17 cellular contexts compared by ENCODE assay signal in genomic region chr5:53674114-53674513, GRCh38.
DNase-seq lines count a peak whose midpoint lies in the region; ATAC-seq, FAIRE-seq and TF ChIP-seq lines count a peak whose summit lies in the region.
"Had no signal": no experiment of that assay in that cellular context is flagged by ENCODE, and none has a peak within 500 bp of the region (broad histone marks: within the 10 kb centered on the region; RNA-seq: fewer than 3 reads in every experiment).

No MANE protein-coding gene starts in this region.

- in situ Hi-C loops in SK-MEL-5 (cut with HindIII; ENCODE audit: low pct_unique_long_range_greater_than_20kb, low sequenced_read_pairs) = no loop called here
- in situ Hi-C loops in K562 (cut with MboI) = no loop called here

- H3K9me3 ChIP-seq in K562 (replicated peaks; ENCODE audit: control insufficient read depth, insufficient read depth, low read depth, low read length) (no peaks in the 10 kb centered on the region), WERI-Rb-1 (ENCODE audit: severe bottlenecking) (no peaks in the 10 kb centered on the region)
- H3K9me3 ChIP-seq: HAP-1 had no signal

- TF ChIP-seq POLR2A in K562 (conservative IDR thresholded peaks at IDR 0.05) = no peak

- intact Hi-C loops in K562 (cut with micrococcal nuclease) (no loop called here), left colon (cut with DNase I, micrococcal nuclease) (no loop called here)

- no peaks in the 10 kb centered on the region for H3K4me1 ChIP-seq in K562 (replicated peaks in 1 of 2; ENCODE audit: control insufficient read depth in 2 of 2, insufficient read depth in 2 of 2, low read length in 2 of 2)

- ATAC-seq in K562 = no peak
- ATAC-seq in left colon = peak; percentile 68
- ATAC-seq in GM18520 (IDR thresholded peaks at IDR 0.05; ENCODE audit: unreplicated experiment) = no peak

- POLR2A ChIA-PET in K562 (lab: Yijun Ruan, JAX) = no interaction called here

- no peak for TF ChIP-seq EP300 in K562 (IDR thresholded peaks at IDR 0.05; ENCODE audit: low read length)

- WGBS in K562 (ENCODE audit: insufficient coverage, low coverage, missing lambda C conversion rate) = 88% methylated on average over 2 of the region's 2 CpGs

- H3K9ac ChIP-seq in K562 (ENCODE audit: insufficient read depth in 1 of 2, low read depth in 2 of 2, low read length in 2 of 2) = no peak overlapping the region

- no peaks in the 10 kb centered on the region for H3K36me3 ChIP-seq in K562 (ENCODE audit: control insufficient read depth, insufficient read depth, low read length)
- no peaks in the 10 kb centered on the region for H3K36me3 ChIP-seq in WERI-Rb-1
- H3K36me3 ChIP-seq: HAP-1 had no signal

- no peak overlapping the region for H3K4me3 ChIP-seq in K562
- no peak overlapping the region for H3K4me3 ChIP-seq in WERI-Rb-1 (ENCODE audit: low read depth, low read length)
- H3K4me3 ChIP-seq: HAP-1 had no signal

- H2AFZ ChIP-seq in K562 (ENCODE audit: low read depth, low read length) = no peak overlapping the region

- H3K9me1 ChIP-seq in K562 (ENCODE audit: control insufficient read depth, insufficient read depth, low read length) = no peaks in the 10 kb centered on the region

- no peaks in the 10 kb centered on the region for H4K20me1 ChIP-seq in K562 (replicated peaks; ENCODE audit: control insufficient read depth, insufficient read depth, low read length)

- H3K4me2 ChIP-seq in K562 (ENCODE audit: insufficient read depth, low read length) = no peak overlapping the region

- TF ChIP-seq CTCF in K562 (IDR thresholded peaks at IDR 0.05 in 2 of 3, conservative IDR thresholded peaks at IDR 0.05 in 1 of 3; ENCODE audit: insufficient read depth in 2 of 3, low read depth in 1 of 3, low read length in 3 of 3) (no peak), WERI-Rb-1 (IDR thresholded peaks at IDR 0.05; ENCODE audit: low read depth, low read length) (no peak)

- DNase-seq in SK-MEL-5 (ENCODE audit: low read depth, low spot score) = peak; percentile 8
- no peak for DNase-seq in K562 (ENCODE audit: extremely low read depth in 1 of 4, low spot score in 3 of 4)
- no peak for DNase-seq in left colon
- DNase-seq in WERI-Rb-1 = no peak
- no peak for DNase-seq in stimulated activated CD4-positive, alpha-beta T cell treated with anti-CD3 and anti-CD28 coated beads, Interleukin-1b, Interleukin-23, amount 100 ng/mL, for 48 hours
- DNase-seq: C1 segment of cervical spinal cord; Calu3; CD4-positive, alpha-beta memory T cell; COR-L47; DMS53; GF-D8; GOT3 had no signal

- H3K79me2 ChIP-seq in K562 (ENCODE audit: control insufficient read depth, insufficient read depth, low read length) = no peaks in the 10 kb centered on the region

- TF ChIP-seq RAD21 in K562 (CRISPR knock-in tag; conservative IDR thresholded peaks at IDR 0.05 in 1 of 2, IDR thresholded peaks at IDR 0.05 in 1 of 2) = no peak

- CTCF ChIA-PET in K562 (lab: Yijun Ruan, JAX; ENCODE audit: low intra/inter-chr PET ratio) = no interaction called here

- no peak overlapping the region for H3K27ac ChIP-seq in K562 (ENCODE audit: extremely low read depth, low read depth, low read length)
- no peak overlapping the region for H3K27ac ChIP-seq in WERI-Rb-1

- BruUV-seq in K562 (replicated peaks; lab: Mats Ljungman, UMichigan) = no TSS peak

- H3K27me3 ChIP-seq in K562 (ENCODE audit: control insufficient read depth in 2 of 2, insufficient read depth in 2 of 2, low read length in 2 of 2) (no peaks in the 10 kb centered on the region), WERI-Rb-1 (ENCODE audit: insufficient read depth, low read depth, severe bottlenecking) (no peaks in the 10 kb centered on the region)

- FAIRE-seq in K562 (lab: Jason Lieb, UNC) = peak; percentile 42
- FAIRE-seq: GM12891, GM18507, H54 had no signal

TF ChIP-seq in K562, 482 proteins besides CTCF, POLR2A, EP300 and RAD21 (continues in another document):
- TF ChIP-seq RCOR1 (IDR thresholded peaks at IDR 0.05; ENCODE audit: borderline replicate concordance in 1 of 2, low read depth in 2 of 2, low read length in 2 of 2) = no peak
- no peak for TF ChIP-seq TAF15 (IDR thresholded peaks at IDR 0.05; ENCODE audit: low read depth, low read length)
- no peak for TF ChIP-seq KDM1A (IDR thresholded peaks at IDR 0.05)
- TF ChIP-seq, protein P1, sequence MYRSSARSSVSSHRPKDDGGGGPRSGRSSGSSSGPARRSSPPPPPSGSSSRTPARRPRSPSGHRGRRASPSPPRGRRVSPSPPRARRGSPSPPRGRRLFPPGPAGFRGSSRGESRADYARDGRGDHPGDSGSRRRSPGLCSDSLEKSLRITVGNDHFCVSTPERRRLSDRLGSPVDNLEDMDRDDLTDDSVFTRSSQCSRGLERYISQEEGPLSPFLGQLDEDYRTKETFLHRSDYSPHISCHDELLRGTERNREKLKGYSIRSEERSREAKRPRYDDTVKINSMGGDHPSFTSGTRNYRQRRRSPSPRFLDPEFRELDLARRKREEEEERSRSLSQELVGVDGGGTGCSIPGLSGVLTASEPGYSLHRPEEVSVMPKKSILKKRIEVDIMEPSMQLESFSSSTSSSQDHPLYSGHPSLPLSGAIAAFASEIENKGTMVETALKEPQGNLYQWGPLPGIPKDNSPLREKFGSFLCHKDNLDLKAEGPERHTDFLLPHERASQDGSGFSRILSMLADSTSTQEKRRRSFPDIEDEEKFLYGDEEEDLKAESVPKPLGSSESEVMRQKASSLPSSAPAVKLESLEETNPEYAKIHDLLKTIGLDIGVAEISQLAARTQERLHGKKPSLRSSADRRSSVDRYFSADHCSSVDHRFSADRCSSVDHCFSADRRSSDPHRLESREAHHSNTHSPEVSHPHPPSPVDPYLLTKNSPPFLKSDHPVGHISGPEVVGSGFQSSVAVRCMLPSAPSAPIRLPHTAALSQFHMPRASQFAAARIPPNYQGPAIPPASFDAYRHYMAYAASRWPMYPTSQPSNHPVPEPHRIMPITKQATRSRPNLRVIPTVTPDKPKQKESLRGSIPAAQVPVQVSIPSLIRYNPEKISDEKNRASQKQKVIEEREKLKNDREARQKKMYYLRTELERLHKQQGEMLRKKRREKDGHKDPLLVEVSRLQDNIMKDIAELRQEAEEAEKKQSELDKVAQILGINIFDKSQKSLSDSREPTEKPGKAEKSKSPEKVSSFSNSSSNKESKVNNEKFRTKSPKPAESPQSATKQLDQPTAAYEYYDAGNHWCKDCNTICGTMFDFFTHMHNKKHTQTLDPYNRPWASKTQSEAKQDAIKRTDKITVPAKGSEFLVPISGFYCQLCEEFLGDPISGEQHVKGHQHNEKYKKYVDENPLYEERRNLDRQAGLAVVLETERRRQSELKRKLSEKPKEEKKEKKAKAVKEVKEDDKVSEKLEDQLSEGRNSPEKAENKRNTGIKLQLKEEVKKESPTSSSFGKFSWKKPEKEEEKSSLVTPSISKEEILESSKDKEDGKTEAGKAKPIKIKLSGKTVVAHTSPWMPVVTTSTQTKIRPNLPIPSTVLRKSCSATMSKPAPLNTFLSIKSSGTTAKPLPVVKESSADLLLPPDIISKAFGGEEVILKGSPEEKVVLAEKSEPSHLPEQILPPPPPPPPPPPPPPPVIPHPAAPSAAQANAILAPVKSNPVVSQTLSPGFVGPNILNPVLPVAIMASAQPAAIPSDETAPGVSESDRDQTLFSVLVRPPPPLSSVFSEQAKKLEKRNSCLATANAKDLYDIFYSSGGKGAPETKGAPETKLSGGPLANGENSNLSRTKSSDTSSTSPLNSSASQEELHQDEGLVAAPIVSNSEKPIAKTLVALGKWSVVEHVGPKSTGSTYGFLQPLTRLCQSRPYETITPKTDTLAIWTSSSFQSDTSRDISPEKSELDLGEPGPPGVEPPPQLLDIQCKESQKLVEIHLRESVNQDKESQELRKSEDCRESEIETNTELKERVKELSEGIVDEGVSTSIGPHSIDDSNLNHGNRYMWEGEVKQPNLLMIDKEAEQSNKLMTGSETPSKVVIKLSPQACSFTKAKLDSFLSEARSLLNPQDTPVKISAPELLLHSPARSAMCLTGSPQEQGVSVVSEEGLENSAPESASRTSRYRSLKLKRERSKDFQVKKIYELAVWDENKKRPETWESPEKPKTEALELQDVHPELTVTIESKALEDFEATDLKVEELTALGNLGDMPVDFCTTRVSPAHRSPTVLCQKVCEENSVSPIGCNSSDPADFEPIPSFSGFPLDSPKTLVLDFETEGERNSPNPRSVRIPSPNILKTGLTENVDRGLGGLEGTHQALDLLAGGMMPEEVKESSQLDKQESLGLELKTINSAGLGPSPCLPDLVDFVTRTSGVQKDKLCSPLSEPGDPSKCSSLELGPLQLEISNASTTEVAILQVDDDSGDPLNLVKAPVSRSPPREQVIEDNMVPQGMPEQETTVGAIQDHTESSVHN (IDR thresholded peaks at IDR 0.05; ENCODE audit: borderline replicate concordance in 1 of 2, low read depth in 1 of 2) = no peak
- TF ChIP-seq NFATC3 (IDR thresholded peaks at IDR 0.05) = no peak
- TF ChIP-seq, protein P2, sequence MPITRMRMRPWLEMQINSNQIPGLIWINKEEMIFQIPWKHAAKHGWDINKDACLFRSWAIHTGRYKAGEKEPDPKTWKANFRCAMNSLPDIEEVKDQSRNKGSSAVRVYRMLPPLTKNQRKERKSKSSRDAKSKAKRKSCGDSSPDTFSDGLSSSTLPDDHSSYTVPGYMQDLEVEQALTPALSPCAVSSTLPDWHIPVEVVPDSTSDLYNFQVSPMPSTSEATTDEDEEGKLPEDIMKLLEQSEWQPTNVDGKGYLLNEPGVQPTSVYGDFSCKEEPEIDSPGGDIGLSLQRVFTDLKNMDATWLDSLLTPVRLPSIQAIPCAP (CRISPR knock-in tag; IDR thresholded peaks at IDR 0.05; ENCODE audit: borderline replicate concordance) = no peak
- no peak for TF ChIP-seq ZNF175 (CRISPR knock-in tag; IDR thresholded peaks at IDR 0.05; ENCODE audit: low read depth)
- no peak for TF ChIP-seq SMAD3 (CRISPR knock-in tag; conservative IDR thresholded peaks at IDR 0.05)
- no peak for TF ChIP-seq DPF2 (IDR thresholded peaks at IDR 0.05)
- TF ChIP-seq RHOXF2B (CRISPR knock-in tag; conservative IDR thresholded peaks at IDR 0.05) = no peak
- TF ChIP-seq HCFC1 (IDR thresholded peaks at IDR 0.05; ENCODE audit: low read depth, low read length) = no peak
